ENCODE assay signal across 9 cellular contexts in the genomic region with DNA sequence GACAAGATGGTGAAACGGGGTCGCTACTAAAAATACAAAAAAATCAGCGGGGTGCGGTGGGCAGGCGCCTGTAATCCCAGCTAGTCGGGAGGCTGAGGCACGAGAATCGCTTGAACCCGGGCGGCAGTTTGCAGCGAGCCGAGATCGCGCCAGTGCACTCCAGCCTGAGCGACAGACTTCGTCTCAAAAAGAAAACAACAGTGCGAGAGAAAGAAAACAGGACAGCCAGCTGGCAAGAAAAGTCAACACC. TPM values are rescaled to one million over a fixed set of nuclear protein-coding genes. Genes with fewer than 3 reads are reported as not detected.
DNase-seq lines count a peak whose midpoint lies in the region; ATAC-seq and TF ChIP-seq lines count a peak whose summit lies in the region.
"Had no signal": no experiment of that assay in that cellular context is flagged by ENCODE, and none has a peak within 500 bp of the region (broad histone marks: within the 10 kb centered on the region; RNA-seq: fewer than 3 reads in every experiment).

No MANE protein-coding gene starts in this region.

- no peaks in the 10 kb centered on the region for H3K36me3 ChIP-seq in brain microvascular endothelial cell (replicated peaks)
- no peaks in the 10 kb centered on the region for H3K36me3 ChIP-seq in mucosa of descending colon (ENCODE audit: low read depth)

- intact Hi-C loops in mucosa of descending colon (cut with DNase I, micrococcal nuclease): no loop called here

- TF ChIP-seq CTCF in GM12864 (IDR thresholded peaks at IDR 0.05; ENCODE audit: low read depth, low read length, missing control alignments) (no peak), brain microvascular endothelial cell (IDR thresholded peaks at IDR 0.05; ENCODE audit: low read depth, low read length, missing control alignments) (no peak), mucosa of descending colon (IDR thresholded peaks at IDR 0.05) (no peak)

- no peak for DNase-seq in GM12864 (ENCODE audit: low read depth)
- DNase-seq in brain microvascular endothelial cell: no peak
- DNase-seq in mucosa of descending colon: no peak
- no peak for DNase-seq in NCI-H2227 treated with DMSO at 0.1 percent for 48 hours (lab: John Stamatoyannopoulos, UW)
- DNase-seq in NCI-H2029 (lab: John Stamatoyannopoulos, UW): no peak
- no peak for DNase-seq in kidney tubule cell (ENCODE audit: low spot score)
- DNase-seq in NCI-H524 treated with DMSO at 0.1 percent for 48 hours (lab: John Stamatoyannopoulos, UW): no peak

- no peaks in the 10 kb centered on the region for H3K9me3 ChIP-seq in mucosa of descending colon

- ATAC-seq in HG02938 (IDR thresholded peaks at IDR 0.05; ENCODE audit: unreplicated experiment): peak; percentile 9
- ATAC-seq in mucosa of descending colon: peak; percentile 4

- H3K27me3 ChIP-seq in brain microvascular endothelial cell (replicated peaks): no peaks in the 10 kb centered on the region

- in situ Hi-C loops in brain microvascular endothelial cell (cut with HindIII; ENCODE audit: low pct_ligation_motif_present, low sequenced_read_pairs): no loop called here

- H3K27ac ChIP-seq in brain microvascular endothelial cell: peak overlapping the region; percentile 100

- peaks cover 2% of the 10 kb centered on the region for H3K4me1 ChIP-seq in mucosa of descending colon (ENCODE audit: low read depth)

- H3K4me3 ChIP-seq in GM12864 (ENCODE audit: low read depth, low read length) (peak overlapping the region; percentile 57), brain microvascular endothelial cell (ENCODE audit: low read depth, low read length) (peak overlapping the region; percentile 55), mucosa of descending colon (peak overlapping the region; percentile 42)

RNA-seq across cellular contexts. Expression of gene RNU4-2, which starts 0.6 kb away (rescaled TPM):
- over 10,000 TPM in 2 of 3 donors, 1,000 to 10,000 TPM in 1; 4,682 to 17,144 (median 13,566) TPM for total RNA-seq in mucosa of descending colon
- total RNA-seq: NCI-H460 had no signal

RNA-seq across cellular contexts. Expression of gene RNU4-1, which starts 0.7 kb away (rescaled TPM):
- 1,000 to 10,000 TPM; 2,217 to 4,015 (median 3,130) TPM for total RNA-seq in mucosa of descending colon
- total RNA-seq: NCI-H460 had no signal

RNA-seq across cellular contexts. Expression of gene SIRT4, which starts 9.8 kb away (rescaled TPM):
- 1 to 10 TPM in 2 of 3 donors, under 1 TPM in 1; 0.53 to 3.9 (median 2.8) TPM for total RNA-seq in mucosa of descending colon

RNA-seq across cellular contexts. Expression of gene PXN, which starts 26.8 kb away (rescaled TPM):
- 100 to 1,000 TPM; 117 to 167 (median 146) TPM for total RNA-seq in mucosa of descending colon

RNA-seq across cellular contexts. Expression of gene PLA2G1B, which starts 35.2 kb away (rescaled TPM):
- total RNA-seq in mucosa of descending colon: not detected
- total RNA-seq: NCI-H460 had no signal
